In genomic region chr4:143539670-143540023, GRCh38 we compare ENCODE assay signal across 21 cellular contexts.
"Had no signal": no experiment of that assay in that cellular context is flagged by ENCODE, and none has a peak within 500 bp of the region (broad histone marks: within the 10 kb centered on the region; RNA-seq: fewer than 3 reads in every experiment).

No MANE protein-coding gene starts in this region.

- H3K27me3 ChIP-seq: breast epithelium, esophagus muscularis mucosa, gastrocnemius medialis, testis, vagina had no signal

- H3K27me3 Mint-ChIP-seq: central memory CD8-positive, alpha-beta T cell; naive thymus-derived CD8-positive, alpha-beta T cell; progenitor cell of endocrine pancreas; type B pancreatic cell had no signal

- H3K4me3 Mint-ChIP-seq: central memory CD8-positive, alpha-beta T cell; mesothelial cell of epicardium; naive thymus-derived CD8-positive, alpha-beta T cell; type B pancreatic cell had no signal

- ATAC-seq: gastrocnemius medialis, left ventricle myocardium superior had no signal

- H3K27ac ChIP-seq: breast epithelium, esophagus muscularis mucosa, gastrocnemius medialis, testis, vagina had no signal

- H3K9ac ChIP-seq: SK-N-SH had no signal

- H3K4me1 Mint-ChIP-seq: mesothelial cell of epicardium had no signal

- H3K9me3 Mint-ChIP-seq: central memory CD8-positive, alpha-beta T cell; mesothelial cell of epicardium; naive thymus-derived CD8-positive, alpha-beta T cell; type B pancreatic cell had no signal

- DNase-seq: activated CD8-positive, alpha-beta memory T cell treated with anti-CD3 and anti-CD28 coated beads, Interleukin-2, amount 50 U/mL, for 4 hours; activated gamma-delta T cell treated with Interleukin-2 at 50 U/mL for 16 hours; amniotic stem cell; effector memory CD4-positive, alpha-beta T cell; gastrocnemius medialis; hippocampal formation; left ventricle myocardium superior; mammary epithelial cell; naive thymus-derived CD8-positive, alpha-beta T cell; retina; SK-N-SH; stimulated activated CD4-positive, alpha-beta T cell treated with anti-CD3 and anti-CD28 coated beads, Interleukin-4, amount 100 ng/mL, for 1 hour; testis had no signal

- H3K27ac Mint-ChIP-seq: activated naive CD4-positive, alpha-beta T cell treated with anti-CD3 and anti-CD28 coated beads, Interleukin-2, amount 50 U/mL, for 72 hours; mesothelial cell of epicardium; progenitor cell of endocrine pancreas; type B pancreatic cell had no signal

- H3K4me1 ChIP-seq: breast epithelium, esophagus muscularis mucosa, gastrocnemius medialis, testis, vagina had no signal

- H3K4me3 ChIP-seq: breast epithelium, esophagus muscularis mucosa, gastrocnemius medialis, testis, vagina had no signal

- H3K9me3 ChIP-seq: breast epithelium, esophagus muscularis mucosa, gastrocnemius medialis, SK-N-SH, testis, vagina had no signal
